ENCODE assay signal across 23 cellular contexts in genomic region chr2:212726403-212726802, GRCh38.
DNase-seq lines count a peak whose midpoint lies in the region; ATAC-seq and TF ChIP-seq lines count a peak whose summit lies in the region.
"Had no signal": no experiment of that assay in that cellular context is flagged by ENCODE, and none has a peak within 500 bp of the region (broad histone marks: within the 10 kb centered on the region; RNA-seq: fewer than 3 reads in every experiment).

No MANE protein-coding gene starts in this region.

- ATAC-seq in GM18907 (IDR thresholded peaks at IDR 0.05; ENCODE audit: unreplicated experiment) (peak; percentile 57), HG02642 (IDR thresholded peaks at IDR 0.05; ENCODE audit: poor library complexity, unreplicated experiment) (peak; percentile 42)
- ATAC-seq: esophagus mucosa had no signal

- peak; percentile 8 for DNase-seq in NCI-H510A treated with DMSO at 0.1 percent for 48 hours (lab: John Stamatoyannopoulos, UW)
- peak; percentile 50 for DNase-seq in kidney glomerular epithelial cell (lab: John Stamatoyannopoulos, UW)
- no peak for DNase-seq in AG08395 (ENCODE audit: low spot score)
- DNase-seq in effector CD8-positive, alpha-beta T cell (lab: John Stamatoyannopoulos, UW), result no peak
- DNase-seq in coronary artery (ENCODE audit: low spot score), result no peak
- no peak for DNase-seq in GM13977 (ENCODE audit: low spot score)
- DNase-seq: activated CD4-positive, CD25-positive, alpha-beta regulatory T cell; activated naive CD4-positive, alpha-beta T cell treated with anti-CD3 and anti-CD28 coated beads, Interleukin-2, amount 50 U/mL, for 16 hours; activated T-cell treated with anti-CD3 and anti-CD28 coated beads, Interleukin-2, amount 50 U/mL, for 48 hours; AML-193; Caco-2; NCI-H2081; OCI-M1; SIG-M5; stimulated activated CD4-positive, alpha-beta T cell treated with anti-CD3 and anti-CD28 coated beads, Interleukin-4, amount 100 ng/mL, for 24 hours; substantia nigra; T-helper 2 cell had no signal

- H3K4me3 ChIP-seq in coronary artery, result no peak overlapping the region
- H3K4me3 ChIP-seq: prostate gland, skin epidermis had no signal

- TF ChIP-seq CTCF in coronary artery (IDR thresholded peaks at IDR 0.05), result no peak
- no peak for TF ChIP-seq CTCF in GM13977 (IDR thresholded peaks at IDR 0.05; ENCODE audit: extremely low read depth, insufficient read depth, missing control alignments)

- in situ Hi-C loops in GM13977 (cut with MboI; ENCODE audit: low pct_unique_long_range_greater_than_20kb, low sequenced_read_pairs, unreplicated experiment), result no loop called here

- H3K27ac ChIP-seq in coronary artery, result no peak overlapping the region
- H3K27ac ChIP-seq: HL-60, prostate gland, skin epidermis had no signal

Comparison
In these comparisons a context has a peak if more than half of its experiments do, and no peak if none do; other contexts are left out.
1. DNase-seq: peak in NCI-H510A treated with DMSO at 0.1 percent for 48 hours (single experiment) and kidney glomerular epithelial cell (single experiment); none in AG08395 (single experiment), effector CD8-positive, alpha-beta T cell (single experiment), coronary artery (single experiment) and GM13977 (single experiment).